ENCODE assay signal across 8 cellular contexts in genomic region chr12:124391340-124392261, GRCh38.
DNase-seq lines count a peak whose midpoint lies in the region; ATAC-seq and TF ChIP-seq lines count a peak whose summit lies in the region.

No MANE protein-coding gene starts in this region.

- intact Hi-C loops in Right ventricle myocardium inferior (cut with DNase I) = loop anchor here (2.0 kb wide), 1 partner anchor 19 kb away; no protein-coding TSS in a partner anchor

- no peak overlapping the region for H2AFZ ChIP-seq in OCI-LY3 (ENCODE audit: low read depth, low read length)

- H3K4me2 ChIP-seq in OCI-LY3 (ENCODE audit: low read length) = peak overlapping the region; percentile 91

- no peaks in the 10 kb centered on the region for H3K79me2 ChIP-seq in OCI-LY3 (ENCODE audit: low read length)

- H3K9ac ChIP-seq in OCI-LY3 (ENCODE audit: low read length) = peak overlapping the region; percentile 58; the same call in 1 of the 2 replicates

- H3K4me3 ChIP-seq in OCI-LY3 (ENCODE audit: low read length) (peak overlapping the region; percentile 67), skin epidermis (no peak overlapping the region)

- ATAC-seq in Right ventricle myocardium inferior = no peak

- TF ChIP-seq CTCF in OCI-LY3 (IDR thresholded peaks at IDR 0.05; ENCODE audit: low read depth, low read length) = no peak

- H3K27me3 ChIP-seq in OCI-LY3 (ENCODE audit: low read depth, low read length) = no peaks in the 10 kb centered on the region

- H3K9me3 ChIP-seq in OCI-LY3 (ENCODE audit: insufficient read depth, low read length) = no peaks in the 10 kb centered on the region

- H3K4me1 ChIP-seq in OCI-LY3 (ENCODE audit: low read length) = peaks cover 28% of the 10 kb centered on the region

- peaks cover 55% of the 10 kb centered on the region for H4K20me1 ChIP-seq in OCI-LY3 (ENCODE audit: insufficient read depth, low read length)

- H3K27ac ChIP-seq in OCI-LY3 (ENCODE audit: low read length) = peak overlapping the region; percentile 73
- peak overlapping the region in 20 of 21 experiments; percentile 33 to 95 (median 84) for H3K27ac ChIP-seq in skin epidermis

- H3K36me3 ChIP-seq in OCI-LY3 (replicated peaks; ENCODE audit: low read depth, low read length) = peaks cover 25% of the 10 kb centered on the region

- DNase-seq in EH (ENCODE audit: low read depth) (peak; percentile 82), HCEC 1CT (peak; percentile 69), activated T-helper 1 cell treated with Interleukin-2 at 50 U/mL for 16 hours (ENCODE audit: low read depth) (peak; percentile 11), Right ventricle myocardium inferior (ENCODE audit: missing footprints) (peak; percentile 92), NCI-H2227 treated with DMSO at 0.1 percent for 48 hours (lab: John Stamatoyannopoulos, UW) (no peak), NCI-H1694 treated with DMSO at 0.1 percent for 48 hours (lab: John Stamatoyannopoulos, UW) (no peak)

Comparison
In these comparisons a context has a peak if more than half of its experiments do, and no peak if none do; other contexts are left out.
1. DNase-seq: peak in EH (single experiment), HCEC 1CT (single experiment), activated T-helper 1 cell treated with Interleukin-2 at 50 U/mL for 16 hours (single experiment) and Right ventricle myocardium inferior (single experiment); none in NCI-H2227 treated with DMSO at 0.1 percent for 48 hours (single experiment) and NCI-H1694 treated with DMSO at 0.1 percent for 48 hours (single experiment).